Comparison of ENCODE assay signal across 2 cellular contexts in genomic region chr7:32381024-32381601, GRCh38.
TF ChIP-seq lines count a peak whose summit lies in the region.

No MANE protein-coding gene starts in this region.

TF ChIP-seq in HepG2, 621 proteins besides CTCF, POLR2A, EP300 and RAD21:
- no peak for TF ChIP-seq ZFY (CRISPR knock-in tag; IDR thresholded peaks at IDR 0.05)
- TF ChIP-seq GPBP1L1 (CRISPR knock-in tag; IDR thresholded peaks at IDR 0.05): no peak
- TF ChIP-seq PPARG (CRISPR knock-in tag; conservative IDR thresholded peaks at IDR 0.05): no peak
- TF ChIP-seq E2F1 (CRISPR knock-in tag; IDR thresholded peaks at IDR 0.05): no peak
- TF ChIP-seq ATF7-NPFF (CRISPR knock-in tag; IDR thresholded peaks at IDR 0.05; ENCODE audit: low read depth): no peak
- no peak for TF ChIP-seq POGZ (CRISPR knock-in tag; IDR thresholded peaks at IDR 0.05)
- no peak for TF ChIP-seq NFATC3 (CRISPR knock-in tag; IDR thresholded peaks at IDR 0.05)
- no peak for TF ChIP-seq GPN1 (CRISPR knock-in tag; IDR thresholded peaks at IDR 0.05; ENCODE audit: borderline replicate concordance)
- TF ChIP-seq GTF2F1 (IDR thresholded peaks at IDR 0.05; ENCODE audit: low read length): no peak
- no peak for TF ChIP-seq UBTF (CRISPR knock-in tag; IDR thresholded peaks at IDR 0.05)
- no peak for TF ChIP-seq EEA1 (CRISPR knock-in tag; IDR thresholded peaks at IDR 0.05; ENCODE audit: borderline replicate concordance)
- no peak for TF ChIP-seq MXD1 (CRISPR knock-in tag; IDR thresholded peaks at IDR 0.05)
- no peak for TF ChIP-seq HMG20A (CRISPR knock-in tag; IDR thresholded peaks at IDR 0.05; ENCODE audit: borderline replicate concordance)
- no peak for TF ChIP-seq ZNF614 (CRISPR knock-in tag; IDR thresholded peaks at IDR 0.05; ENCODE audit: borderline replicate concordance)
- no peak for TF ChIP-seq ZKSCAN8 (CRISPR knock-in tag; IDR thresholded peaks at IDR 0.05; ENCODE audit: borderline replicate concordance)
- no peak for TF ChIP-seq ZKSCAN5 (CRISPR knock-in tag; IDR thresholded peaks at IDR 0.05)

TF ChIP-seq in H1, 55 proteins besides CTCF, POLR2A, EP300 and RAD21:
- no peak for TF ChIP-seq ZNF274 (IDR thresholded peaks at IDR 0.05; ENCODE audit: borderline replicate concordance, extremely low read depth, low read length)
- TF ChIP-seq TBP (IDR thresholded peaks at IDR 0.05; ENCODE audit: low read depth, low read length): no peak
- TF ChIP-seq SP4 (IDR thresholded peaks at IDR 0.05; ENCODE audit: low read length): no peak
- no peak for TF ChIP-seq GABPA (IDR thresholded peaks at IDR 0.05; ENCODE audit: borderline replicate concordance, insufficient read depth, low read length)
- no peak for TF ChIP-seq ATF3 (IDR thresholded peaks at IDR 0.05; ENCODE audit: insufficient read depth, low read depth, low read length)
- no peak for TF ChIP-seq TAF1 (IDR thresholded peaks at IDR 0.05; ENCODE audit: low read depth, low read length)
- no peak for TF ChIP-seq RNF2 (IDR thresholded peaks at IDR 0.05; ENCODE audit: borderline replicate concordance, low read depth, low read length, missing control alignments, poor library complexity, severe bottlenecking)
- TF ChIP-seq CREB1 (IDR thresholded peaks at IDR 0.05): no peak
- TF ChIP-seq POU5F1 (IDR thresholded peaks at IDR 0.05; ENCODE audit: low read depth, low read length): no peak
- TF ChIP-seq SUZ12 (IDR thresholded peaks at IDR 0.05; ENCODE audit: low read length): no peak
- TF ChIP-seq MAFK (IDR thresholded peaks at IDR 0.05; ENCODE audit: low read depth, low read length): no peak
- no peak for TF ChIP-seq JUN (IDR thresholded peaks at IDR 0.05; ENCODE audit: low read depth, low read length)
- TF ChIP-seq KDM4A (IDR thresholded peaks at IDR 0.05; ENCODE audit: low read depth, low read length, severe bottlenecking): no peak
- no peak for TF ChIP-seq POLR2AphosphoS5 (IDR thresholded peaks at IDR 0.05; ENCODE audit: low read depth, low read length)
- TF ChIP-seq CBX8 (IDR thresholded peaks at IDR 0.05; ENCODE audit: borderline replicate concordance, low read depth, low read length): no peak
- no peak for TF ChIP-seq E2F6 (IDR thresholded peaks at IDR 0.05)
- TF ChIP-seq HDAC2 (IDR thresholded peaks at IDR 0.05; ENCODE audit: borderline replicate concordance in 1 of 2, low read depth in 2 of 2, low read length in 2 of 2): no peak
- no peak for TF ChIP-seq SIX5 (IDR thresholded peaks at IDR 0.05; ENCODE audit: low read depth, low read length)
- TF ChIP-seq CHD1 (IDR thresholded peaks at IDR 0.05; ENCODE audit: low read depth, low read length): no peak
- no peak for TF ChIP-seq SP2 (IDR thresholded peaks at IDR 0.05; ENCODE audit: low read length)
TF ChIP-seq in H1: peak in this region for 0.
